22 cellular contexts compared by ENCODE assay signal in genomic region chr5:172441262-172441751, GRCh38. TPM values are rescaled to one million over a fixed set of nuclear protein-coding genes. Genes with fewer than 3 reads are reported as not detected.
A peak's percentile ranks its signal among the peaks of the same experiment; 100 is the strongest.
DNase-seq lines count a peak whose midpoint lies in the region; ATAC-seq and TF ChIP-seq lines count a peak whose summit lies in the region.
"Had no signal": no experiment of that assay in that cellular context is flagged by ENCODE, and none has a peak within 500 bp of the region (broad histone marks: within the 10 kb centered on the region; RNA-seq: fewer than 3 reads in every experiment).

No MANE protein-coding gene starts in this region.

- in situ Hi-C loops in SK-MEL-5 (cut with HindIII; ENCODE audit: low pct_unique_long_range_greater_than_20kb, low sequenced_read_pairs) = no loop called here

- no peak overlapping the region for H3K4me3 ChIP-seq in esophagus muscularis mucosa
- H3K4me3 ChIP-seq in lower leg skin (ENCODE audit: low read depth, poor library complexity, severe bottlenecking) = no peak overlapping the region
- H3K4me3 ChIP-seq: colonic mucosa, HAP-1, heart left ventricle, neural progenitor cell, PC-9, upper lobe of left lung had no signal

- no peaks in the 10 kb centered on the region for H3K9me3 ChIP-seq in esophagus muscularis mucosa
- H3K9me3 ChIP-seq: colonic mucosa, HAP-1, heart left ventricle, upper lobe of left lung had no signal

- H3K27ac ChIP-seq in esophagus muscularis mucosa (replicated peaks in 1 of 4) = peak overlapping the region; percentile 2 to 78 (median 50)
- H3K27ac ChIP-seq in substantia nigra (ENCODE audit: low read depth, low read length, poor library complexity, severe bottlenecking) = peak overlapping the region; percentile 24
- H3K27ac ChIP-seq: colonic mucosa, neural progenitor cell, PC-9 had no signal

- DNase-seq in SK-MEL-5 (ENCODE audit: low read depth, low spot score) (peak; percentile 97), esophagus muscularis mucosa (ENCODE audit: extremely low spot score) (no peak), lower leg skin (ENCODE audit: low spot score in 2 of 2) (peak; percentile 78 to 96), substantia nigra (lab: John Stamatoyannopoulos, UW) (peak in 18 of 49 donors; percentile 21 to 64 (median 36)), mucosa of gallbladder (ENCODE audit: low spot score) (no peak)
- DNase-seq in activated CD4-positive, alpha-beta T cell treated with anti-CD3 and anti-CD28 coated beads, Interleukin-2, amount 50 U/mL, for 4 hours = no peak
- DNase-seq: activated CD4-positive, alpha-beta T cell treated with anti-CD3 and anti-CD28 coated beads, Interleukin-2, amount 10 ng/mL, durations not matched to agents 7 days and 5 days; activated CD8-positive, alpha-beta memory T cell treated with anti-CD3 and anti-CD28 coated beads, Interleukin-2, amount 50 U/mL, for 48 hours; activated naive CD8-positive, alpha-beta T cell treated with anti-CD3 and anti-CD28 coated beads for 36 hours; colonic mucosa; NCI-H1105 treated with DMSO at 0.1 percent for 48 hours; PC-9; stimulated activated CD4-positive, alpha-beta T cell treated with anti-CD3 and anti-CD28 coated beads, Interleukin-2, amount 100 ng/mL, for 48 hours; stimulated activated naive CD4-positive, alpha-beta T cell; T-helper 1 cell; upper lobe of left lung had no signal

- 79% methylated on average over 14 of the region's 14 CpGs for WGBS in esophagus muscularis mucosa
- WGBS in lower leg skin, 2 donors = 76 to 78% methylated on average over 14 of the region's 14 CpGs

- TF ChIP-seq CTCF in esophagus muscularis mucosa (IDR thresholded peaks at IDR 0.05) = no peak
- no peak for TF ChIP-seq CTCF in lower leg skin (IDR thresholded peaks at IDR 0.05)

- intact Hi-C loops in esophagus muscularis mucosa (cut with DNase I) = no loop called here
- intact Hi-C loops in lower leg skin (cut with DNase I; ENCODE audit: low total_unique reads) = no loop called here

- H3K27me3 ChIP-seq in esophagus muscularis mucosa = no peaks in the 10 kb centered on the region
- H3K27me3 ChIP-seq: colonic mucosa, heart left ventricle, neural progenitor cell, upper lobe of left lung had no signal

- TF ChIP-seq EP300 in esophagus muscularis mucosa (IDR thresholded peaks at IDR 0.05) = no peak

- TF ChIP-seq POLR2A in esophagus muscularis mucosa (IDR thresholded peaks at IDR 0.05; ENCODE audit: low read depth) (no peak), lower leg skin (IDR thresholded peaks at IDR 0.05) (no peak)

- ATAC-seq in HG03565 (IDR thresholded peaks at IDR 0.05; ENCODE audit: unreplicated experiment) (no peak), GM21526 (IDR thresholded peaks at IDR 0.05; ENCODE audit: low FRiP score, unreplicated experiment) (no peak)
- ATAC-seq: left lobe of liver had no signal

- H3K36me3 ChIP-seq in esophagus muscularis mucosa = peaks cover 0 to 5% (median 0%) of the 10 kb centered on the region in 4 donors
- H3K36me3 ChIP-seq: colonic mucosa, heart left ventricle, neural progenitor cell, upper lobe of left lung had no signal

- peaks cover 45 to 79% (median 76%) of the 10 kb centered on the region in 4 donors for H3K4me1 ChIP-seq in esophagus muscularis mucosa
- H3K4me1 ChIP-seq: HAP-1, neural progenitor cell had no signal

RNA-seq across cellular contexts. Expression of gene SH3PXD2B, which starts 13.0 kb away (rescaled TPM):
- 90.2 and 92.6 TPM in 2 replicates for total RNA-seq in SK-MEL-5 (2014; rRNA removed; shearing (Covaris generic))
- 80.3 and 104 TPM in 2 replicates for polyA plus RNA-seq in SK-MEL-5 (2015; cell fraction: cytosol; rRNA removed)
- 48.9 and 54.6 TPM in 2 replicates for polyA plus RNA-seq in SK-MEL-5 (2015; cell fraction: nucleus; rRNA removed)
- total RNA-seq in esophagus muscularis mucosa (10 to 100 TPM; 41.5 to 66.5 (median 49.2) TPM), lower leg skin (10 to 100 TPM; 13.5 to 43.5 (median 28.1) TPM), mucosa of gallbladder (30.6 TPM)

Comparison
In these comparisons a context has a peak if more than half of its experiments do, and no peak if none do; other contexts are left out.
1. DNase-seq: peak in SK-MEL-5 (single experiment) and lower leg skin (2 of 2); none in esophagus muscularis mucosa (single experiment), activated CD4-positive, alpha-beta T cell treated with anti-CD3 and anti-CD28 coated beads, Interleukin-2, amount 50 U/mL, for 4 hours (0 of 2) and mucosa of gallbladder (single experiment).